In the genomic region with DNA sequence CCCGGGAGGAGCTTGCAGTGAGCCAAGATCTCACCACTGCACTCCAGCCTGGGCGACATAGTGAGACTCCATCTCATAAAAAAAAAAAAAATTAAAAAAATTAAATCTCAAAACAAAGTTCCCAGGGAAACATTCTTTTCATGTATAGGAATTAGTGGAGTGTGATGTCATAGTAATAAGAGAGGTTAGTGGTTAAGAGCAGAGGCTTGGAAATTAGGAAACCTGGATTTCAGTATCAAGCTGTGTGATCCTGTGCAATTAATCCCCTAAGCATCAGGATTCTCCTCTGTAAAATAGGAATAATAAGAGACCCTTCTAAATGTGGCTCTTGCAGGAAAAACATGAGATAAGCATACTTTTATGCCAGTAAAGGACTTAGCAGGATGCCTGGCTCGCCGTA, we compare ENCODE assay signal across 19 cellular contexts.
"Had no signal": no experiment of that assay in that cellular context is flagged by ENCODE, and none has a peak within 500 bp of the region (broad histone marks: within the 10 kb centered on the region; RNA-seq: fewer than 3 reads in every experiment).

No MANE protein-coding gene starts in this region.

- DNase-seq: cortex of kidney; effector memory CD8-positive, alpha-beta T cell; erythroblast; esophagus squamous epithelium; gastrocnemius medialis; head of caudate nucleus; kidney; natural killer cell; right lobe of liver; small intestine; stimulated activated CD4-positive, alpha-beta T cell treated with anti-CD3 and anti-CD28 coated beads, Interleukin-15, amount 100 ng/mL, for 24 hours; stimulated activated CD4-positive, alpha-beta T cell treated with anti-CD3 and anti-CD28 coated beads, Interleukin-2, amount 100 ng/mL, for 48 hours; stimulated activated naive B cell treated with anti-CD40 and anti-IgM and Interleukin-4, amounts not matched to agents 10 μg/mL and 1 μg/mL and 100 μg/mL, for 72 hours; transverse colon; upper lobe of right lung; uterus had no signal

- H3K27me3 ChIP-seq: esophagus squamous epithelium, gastrocnemius medialis, right lobe of liver, transverse colon, upper lobe of right lung, uterus had no signal

- H3K4me3 ChIP-seq: esophagus squamous epithelium, gastrocnemius medialis, lung, right lobe of liver, transverse colon, upper lobe of right lung, uterus had no signal

- ATAC-seq: effector memory CD8-positive, alpha-beta T cell; gastrocnemius medialis; left lobe of liver; natural killer cell; right lobe of liver; stimulated activated naive B cell treated with anti-CD40 and anti-IgM and Interleukin-4, amounts not matched to agents 10 μg/mL and 1 μg/mL and 100 μg/mL, for 72 hours; upper lobe of right lung had no signal

- H3K36me3 ChIP-seq: esophagus squamous epithelium, gastrocnemius medialis, right lobe of liver, transverse colon, upper lobe of right lung, uterus had no signal

- H3K9me3 ChIP-seq: esophagus squamous epithelium, gastrocnemius medialis, right lobe of liver, transverse colon, upper lobe of right lung, uterus had no signal

- H3K9ac ChIP-seq: parathyroid adenoma had no signal

- H3K4me1 ChIP-seq: parathyroid adenoma, uterus had no signal
